Comparison of ENCODE assay signal across 32 cellular contexts in the genomic region with DNA sequence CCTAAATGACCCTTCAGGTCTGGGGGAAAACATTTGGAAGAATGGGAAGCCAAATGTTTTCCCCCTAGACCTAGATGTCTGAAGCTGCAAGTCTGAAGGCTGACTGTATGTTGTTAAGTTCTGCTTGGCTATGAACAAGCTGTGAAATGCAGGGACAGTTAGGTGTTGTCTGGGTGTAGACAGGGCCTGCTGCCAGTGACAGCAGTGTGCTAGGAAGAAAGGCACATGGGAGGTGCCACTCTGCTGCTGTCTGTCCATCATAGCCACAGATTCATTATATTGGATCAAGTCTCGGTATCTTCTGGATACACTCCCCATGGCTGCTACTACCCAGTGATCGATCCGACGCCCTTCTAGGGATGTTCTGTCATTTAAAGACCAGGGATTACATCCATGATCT.
"Had no signal": no experiment of that assay in that cellular context is flagged by ENCODE, and none has a peak within 500 bp of the region (broad histone marks: within the 10 kb centered on the region; RNA-seq: fewer than 3 reads in every experiment).

No MANE protein-coding gene starts in this region.

- H3K27ac ChIP-seq: breast epithelium, gastrocnemius medialis, left ventricle myocardium inferior, ovary, sigmoid colon, uterus had no signal

- H3K4me3 ChIP-seq: breast epithelium, gastrocnemius medialis, left ventricle myocardium inferior, lung, ovary, sigmoid colon, uterus had no signal

- H3K4me1 Mint-ChIP-seq: activated CD4-positive, alpha-beta memory T cell treated with anti-CD3 and anti-CD28 coated beads, Interleukin-2, amount 10 ng/mL, durations not matched to agents 7 days and 5 days; activated CD4-positive, alpha-beta T cell treated with anti-CD3 and anti-CD28 coated beads, Interleukin-2, amount 10 ng/mL, durations not matched to agents 7 days and 5 days; activated T-helper 17 cell treated with anti-CD3 and anti-CD28 coated beads, Interleukin-2, amount 50 U/mL, for 72 hours; central memory CD8-positive, alpha-beta T cell; stimulated activated memory B cell treated with anti-CD40 and anti-IgM and Interleukin-4, amounts not matched to agents 10 μg/mL and 1 μg/mL and 100 μg/mL, for 72 hours; stimulated activated naive CD8-positive, alpha-beta T cell treated with anti-CD3 and anti-CD28 coated beads, Interleukin-15, amount 100 ng/mL, for 72 hours had no signal

- H3K4me1 ChIP-seq: breast epithelium, gastrocnemius medialis, uterus had no signal

- H3K27me3 ChIP-seq: breast epithelium, gastrocnemius medialis, ovary, sigmoid colon, uterus had no signal

- H3K4me3 Mint-ChIP-seq: activated CD4-positive, alpha-beta memory T cell treated with anti-CD3 and anti-CD28 coated beads, Interleukin-2, amount 10 ng/mL, durations not matched to agents 7 days and 5 days; activated CD4-positive, alpha-beta T cell treated with anti-CD3 and anti-CD28 coated beads, Interleukin-2, amount 10 ng/mL, durations not matched to agents 7 days and 5 days; activated T-cell treated with anti-CD3 and anti-CD28 coated beads, Interleukin-2, amount 50 U/mL, for 4 hours; activated T-helper 17 cell treated with anti-CD3 and anti-CD28 coated beads, Interleukin-2, amount 50 U/mL, for 72 hours; central memory CD8-positive, alpha-beta T cell; nephron progenitor cell; stimulated activated memory B cell treated with anti-CD40 and anti-IgM and Interleukin-4, amounts not matched to agents 10 μg/mL and 1 μg/mL and 100 μg/mL, for 72 hours; stimulated activated naive CD8-positive, alpha-beta T cell treated with anti-CD3 and anti-CD28 coated beads, Interleukin-15, amount 100 ng/mL, for 72 hours; type B pancreatic cell had no signal

- H3K27me3 Mint-ChIP-seq: activated CD4-positive, alpha-beta memory T cell treated with anti-CD3 and anti-CD28 coated beads, Interleukin-2, amount 10 ng/mL, durations not matched to agents 7 days and 5 days; central memory CD8-positive, alpha-beta T cell; stimulated activated memory B cell treated with anti-CD40 and anti-IgM and Interleukin-4, amounts not matched to agents 10 μg/mL and 1 μg/mL and 100 μg/mL, for 72 hours had no signal

- ATAC-seq: activated T-cell treated with anti-CD3 and anti-CD28 coated beads, Interleukin-2, amount 50 U/mL, for 4 hours; activated T-helper 17 cell treated with anti-CD3 and anti-CD28 coated beads, Interleukin-2, amount 50 U/mL, for 72 hours; gastrocnemius medialis; stimulated activated memory B cell treated with anti-CD40 and anti-IgM and Interleukin-4, amounts not matched to agents 10 μg/mL and 1 μg/mL and 100 μg/mL, for 72 hours; stimulated activated naive CD8-positive, alpha-beta T cell treated with anti-CD3 and anti-CD28 coated beads, Interleukin-15, amount 100 ng/mL, for 72 hours had no signal

- H3K27ac Mint-ChIP-seq: activated CD4-positive, alpha-beta memory T cell treated with anti-CD3 and anti-CD28 coated beads, Interleukin-2, amount 10 ng/mL, durations not matched to agents 7 days and 5 days; activated CD4-positive, alpha-beta T cell treated with anti-CD3 and anti-CD28 coated beads, Interleukin-2, amount 10 ng/mL, durations not matched to agents 7 days and 5 days; activated T-helper 17 cell treated with anti-CD3 and anti-CD28 coated beads, Interleukin-2, amount 50 U/mL, for 72 hours; nephron progenitor cell; progenitor cell of endocrine pancreas; stimulated activated memory B cell treated with anti-CD40 and anti-IgM and Interleukin-4, amounts not matched to agents 10 μg/mL and 1 μg/mL and 100 μg/mL, for 72 hours; stimulated activated naive CD8-positive, alpha-beta T cell treated with anti-CD3 and anti-CD28 coated beads, Interleukin-15, amount 100 ng/mL, for 72 hours; type B pancreatic cell had no signal

- DNase-seq: activated CD4-positive, alpha-beta memory T cell treated with anti-CD3 and anti-CD28 coated beads, Interleukin-2, amount 10 ng/mL, durations not matched to agents 7 days and 5 days; activated CD4-positive, alpha-beta T cell treated with anti-CD3 and anti-CD28 coated beads, Interleukin-2, amount 10 ng/mL, durations not matched to agents 7 days and 5 days; activated CD4-positive, CD25-positive, alpha-beta regulatory T cell treated with anti-CD3 and anti-CD28 coated beads, Interleukin-2, amount 50 U/mL, for 72 hours; activated CD8-positive, alpha-beta memory T cell treated with anti-CD3 and anti-CD28 coated beads, Interleukin-2, amount 50 U/mL, for 48 hours; activated gamma-delta T cell treated with Interleukin-2 at 50 U/mL for 16 hours; activated naive CD4-positive, alpha-beta T cell treated with anti-CD3 and anti-CD28 coated beads, Interleukin-2, amount 50 U/mL, for 16 hours; activated T-cell treated with anti-CD3 and anti-CD28 coated beads, Interleukin-2, amount 50 U/mL, for 4 hours; amygdala; dermis blood vessel endothelial cell; effector CD4-positive, alpha-beta T cell; erythroblast; gastrocnemius medialis; glutamatergic neuron; left ventricle myocardium inferior; nephron progenitor cell; ovary; sigmoid colon; small intestine; stimulated activated CD4-positive, alpha-beta T cell treated with anti-CD3 and anti-CD28 coated beads, Interleukin-1b, Interleukin-23, amount 100 ng/mL, for 48 hours; stimulated activated CD4-positive, alpha-beta T cell treated with anti-CD3 and anti-CD28 coated beads, Interleukin-4, amount 100 ng/mL, for 4 hours; stimulated activated CD8-positive, alpha-beta memory T cell treated with anti-CD3 and anti-CD28 coated beads, Interleukin-4, amount 100 ng/mL, for 48 hours; stimulated activated naive CD8-positive, alpha-beta T cell treated with anti-CD3 and anti-CD28 coated beads, Interleukin-15, amount 100 ng/mL, for 72 hours; substantia nigra; T-helper 9 cell; uterus had no signal

- H3K9me3 Mint-ChIP-seq: activated CD4-positive, alpha-beta memory T cell treated with anti-CD3 and anti-CD28 coated beads, Interleukin-2, amount 10 ng/mL, durations not matched to agents 7 days and 5 days; activated CD4-positive, alpha-beta T cell treated with anti-CD3 and anti-CD28 coated beads, Interleukin-2, amount 10 ng/mL, durations not matched to agents 7 days and 5 days; activated T-cell treated with anti-CD3 and anti-CD28 coated beads, Interleukin-2, amount 50 U/mL, for 4 hours; activated T-helper 17 cell treated with anti-CD3 and anti-CD28 coated beads, Interleukin-2, amount 50 U/mL, for 72 hours; central memory CD8-positive, alpha-beta T cell; stimulated activated memory B cell treated with anti-CD40 and anti-IgM and Interleukin-4, amounts not matched to agents 10 μg/mL and 1 μg/mL and 100 μg/mL, for 72 hours; stimulated activated naive CD8-positive, alpha-beta T cell treated with anti-CD3 and anti-CD28 coated beads, Interleukin-15, amount 100 ng/mL, for 72 hours; type B pancreatic cell had no signal

- H3K36me3 Mint-ChIP-seq: stimulated activated memory B cell treated with anti-CD40 and anti-IgM and Interleukin-4, amounts not matched to agents 10 μg/mL and 1 μg/mL and 100 μg/mL, for 72 hours; type B pancreatic cell had no signal

- H3K36me3 ChIP-seq: breast epithelium, gastrocnemius medialis, left ventricle myocardium inferior, ovary, sigmoid colon, uterus had no signal
